ENCODE assay signal across 1 cellular context in the genomic region with DNA sequence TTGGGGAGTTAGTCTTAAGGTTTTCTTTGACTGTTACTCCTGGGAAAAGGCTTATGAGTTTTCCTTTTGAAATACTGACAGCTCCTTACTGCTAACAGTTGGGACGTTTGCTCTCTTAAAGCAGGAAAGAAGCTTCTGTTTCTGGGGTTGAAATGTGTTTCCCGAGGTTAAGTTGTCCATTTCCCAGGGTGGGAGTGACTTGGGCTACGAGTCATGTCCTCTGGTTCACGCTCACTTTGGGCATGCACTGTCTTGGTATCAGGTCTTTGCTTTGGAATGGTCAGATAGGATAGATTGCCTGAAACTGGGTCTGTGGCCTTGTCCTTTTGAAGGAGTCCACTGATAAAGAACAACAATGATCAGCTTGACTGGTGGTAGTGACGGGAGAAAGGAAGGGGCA.
TF ChIP-seq lines count a peak whose summit lies in the region.

No MANE protein-coding gene starts in this region.

TF ChIP-seq in SK-N-SH treated with all-trans-retinoic acid at 6 μM for 48 hours, 23 proteins besides CTCF, POLR2A, EP300 and RAD21 (continued from another document):
- TF ChIP-seq, protein P1, sequence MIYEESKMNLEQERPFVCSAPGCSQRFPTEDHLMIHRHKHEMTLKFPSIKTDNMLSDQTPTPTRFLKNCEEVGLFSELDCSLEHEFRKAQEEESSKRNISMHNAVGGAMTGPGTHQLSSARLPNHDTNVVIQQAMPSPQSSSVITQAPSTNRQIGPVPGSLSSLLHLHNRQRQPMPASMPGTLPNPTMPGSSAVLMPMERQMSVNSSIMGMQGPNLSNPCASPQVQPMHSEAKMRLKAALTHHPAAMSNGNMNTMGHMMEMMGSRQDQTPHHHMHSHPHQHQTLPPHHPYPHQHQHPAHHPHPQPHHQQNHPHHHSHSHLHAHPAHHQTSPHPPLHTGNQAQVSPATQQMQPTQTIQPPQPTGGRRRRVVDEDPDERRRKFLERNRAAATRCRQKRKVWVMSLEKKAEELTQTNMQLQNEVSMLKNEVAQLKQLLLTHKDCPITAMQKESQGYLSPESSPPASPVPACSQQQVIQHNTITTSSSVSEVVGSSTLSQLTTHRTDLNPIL (CRISPR knock-in tag; IDR thresholded peaks at IDR 0.05; ENCODE audit: low read depth), result no peak
- no peak for TF ChIP-seq BACH2 (CRISPR knock-in tag; IDR thresholded peaks at IDR 0.05; ENCODE audit: borderline replicate concordance)
